Comparison of ENCODE assay signal across 8 cellular contexts in the genomic region with DNA sequence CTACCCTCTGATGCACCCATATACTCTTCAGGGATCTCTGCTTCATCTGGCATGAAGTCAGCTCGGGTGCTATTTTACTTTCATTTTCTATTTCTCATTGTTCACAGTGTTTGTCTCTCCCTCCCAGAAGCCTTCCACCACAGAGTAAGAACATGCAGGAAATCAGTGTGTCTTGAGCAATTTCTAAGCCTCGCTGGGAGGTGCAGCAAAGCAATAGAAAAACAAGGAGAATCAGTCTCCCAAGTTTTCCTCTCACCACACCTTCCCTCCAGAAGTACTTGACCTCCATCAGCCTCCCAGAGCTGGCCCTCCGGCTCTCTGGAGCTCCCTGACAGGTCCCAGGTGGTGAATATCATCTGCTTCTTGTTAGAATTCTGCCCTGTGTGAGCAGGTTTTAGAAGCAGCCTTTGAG.
DNase-seq lines count a peak whose midpoint lies in the region; ATAC-seq and TF ChIP-seq lines count a peak whose summit lies in the region.

No MANE protein-coding gene starts in this region.

- H3K27me3 ChIP-seq in SJSA1 (replicated peaks), result no peaks in the 10 kb centered on the region

- DNase-seq in GM10248 (ENCODE audit: extremely low spot score) (peak; percentile 73), HS-5 (ENCODE audit: low read depth) (peak; percentile 36), SJSA1 (ENCODE audit: low read depth in 1 of 2, low spot score in 2 of 2) (peak in 1 of 2 experiments; percentile 74), dermis microvascular lymphatic vessel endothelial cell (ENCODE audit: low read depth in 2 of 2) (peak; percentile 14 to 52), 8988T (no peak)
- peak in 5 of 10 donors; percentile 4 to 42 (median 17) for DNase-seq in naive thymus-derived CD8-positive, alpha-beta T cell
- no peak for DNase-seq in activated effector memory CD4-positive, alpha-beta T cell treated with anti-CD3 and anti-CD28 coated beads, Interleukin-2, amount 50 U/mL, for 16 hours

- peak overlapping the region; percentile 40 for H3K27ac ChIP-seq in SJSA1

- H3K4me1 Mint-ChIP-seq in naive thymus-derived CD8-positive, alpha-beta T cell, result peaks cover 7 to 18% (median 17%) of the 10 kb centered on the region in 4 donors

- no peaks in the 10 kb centered on the region for H3K36me3 ChIP-seq in SJSA1

- POLR2A ChIA-PET in GM10248 (lab: Yijun Ruan, JAX), result no interaction called here
- POLR2A ChIA-PET in naive thymus-derived CD8-positive, alpha-beta T cell (lab: Charles Lee), result no interaction called here

- peak overlapping the region; percentile 25 for H3K4me3 ChIP-seq in SJSA1

- peaks cover 0 to 17% (median 4%) of the 10 kb centered on the region in 5 donors for H3K27me3 Mint-ChIP-seq in naive thymus-derived CD8-positive, alpha-beta T cell

- CTCF ChIA-PET in GM10248 (lab: Yijun Ruan, JAX), result interaction anchor here (1.9 kb wide), 1 partner anchor 14 kb away, joined by 5 read pairs; no protein-coding TSS in a partner anchor

- H3K4me1 ChIP-seq in SJSA1 (replicated peaks), result no peaks in the 10 kb centered on the region; the same call in 1 of the 2 replicates

- peak overlapping the region; percentile 63 to 94 (median 86) for H3K27ac Mint-ChIP-seq in naive thymus-derived CD8-positive, alpha-beta T cell

- peak overlapping the region; percentile 68 to 92 (median 87) for H3K4me3 Mint-ChIP-seq in naive thymus-derived CD8-positive, alpha-beta T cell

- no peak for TF ChIP-seq CTCF in GM10248 (IDR thresholded peaks at IDR 0.05; ENCODE audit: control extremely low read depth, extremely low read depth, low read depth, missing control alignments)

- no peaks in the 10 kb centered on the region for H3K9me3 ChIP-seq in SJSA1 (replicated peaks)

- ATAC-seq in GM21515 (IDR thresholded peaks at IDR 0.05; ENCODE audit: unreplicated experiment), result peak; percentile 99
- peak; percentile 67 to 73 for ATAC-seq in naive thymus-derived CD8-positive, alpha-beta T cell

- peaks cover 0 to 11% (median 4%) of the 10 kb centered on the region in 9 donors for H3K9me3 Mint-ChIP-seq in naive thymus-derived CD8-positive, alpha-beta T cell

- H3K36me3 Mint-ChIP-seq in naive thymus-derived CD8-positive, alpha-beta T cell, result peaks cover 0 to 10% (median 0%) of the 10 kb centered on the region in 3 donors

Comparison
In these comparisons a context has a peak if more than half of its experiments do, and no peak if none do; other contexts are left out.
1. DNase-seq: peak in GM10248 (single experiment), HS-5 (single experiment) and dermis microvascular lymphatic vessel endothelial cell (2 of 2); none in 8988T (single experiment) and activated effector memory CD4-positive, alpha-beta T cell treated with anti-CD3 and anti-CD28 coated beads, Interleukin-2, amount 50 U/mL, for 16 hours (single experiment).